In the genomic region with DNA sequence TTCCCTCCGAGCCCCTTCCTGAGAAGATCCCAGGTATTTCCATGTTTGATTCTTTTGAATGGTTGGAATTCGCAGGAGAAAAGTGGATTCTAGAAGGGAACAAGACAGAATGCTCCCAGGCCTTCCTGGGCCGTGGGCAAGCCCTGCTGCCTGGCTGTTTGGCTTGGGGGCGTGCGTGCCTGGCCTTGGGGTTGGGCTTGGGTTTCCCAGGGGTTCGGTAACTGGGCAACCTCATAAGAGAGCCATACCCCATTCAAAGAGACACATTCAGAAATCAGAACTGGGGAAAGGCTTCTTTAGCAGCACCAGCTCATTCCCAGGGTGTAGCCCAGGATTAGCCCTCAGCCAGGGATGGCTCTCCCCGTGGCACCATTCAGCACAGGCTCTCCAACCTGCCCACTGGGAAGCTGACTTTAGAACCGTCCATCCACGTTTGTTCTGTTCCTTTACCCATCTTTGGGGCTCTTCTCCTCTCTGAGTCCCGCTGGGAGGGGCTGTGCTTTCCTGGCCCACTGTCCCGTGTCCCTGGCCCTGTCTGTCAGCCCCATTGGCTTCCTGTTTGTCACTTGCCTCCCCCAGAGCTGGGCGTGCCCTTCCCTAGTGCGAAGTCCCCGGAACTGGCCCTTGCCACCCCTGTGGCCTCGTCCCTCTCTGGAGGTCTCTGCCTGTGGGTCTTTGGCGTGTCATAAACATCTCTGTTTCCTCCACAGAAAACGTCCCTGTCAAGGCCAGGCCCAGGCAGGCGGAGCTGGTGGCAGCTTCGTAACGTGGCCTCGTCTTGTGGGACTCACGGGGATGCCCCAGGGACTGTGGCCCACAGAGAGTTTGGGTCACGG, we compare ENCODE assay signal across 13 cellular contexts.
"Had no signal": no experiment of that assay in that cellular context is flagged by ENCODE, and none has a peak within 500 bp of the region (broad histone marks: within the 10 kb centered on the region; RNA-seq: fewer than 3 reads in every experiment).

No MANE protein-coding gene starts in this region.

- H3K79me2 ChIP-seq: parathyroid adenoma had no signal

- H3K9me3 ChIP-seq: gastrocnemius medialis, heart left ventricle had no signal

- H3K4me3 ChIP-seq: gastrocnemius medialis, heart left ventricle had no signal

- H3K4me1 ChIP-seq: parathyroid adenoma had no signal

- FAIRE-seq: urothelium cell line had no signal

- H2AFZ ChIP-seq: parathyroid adenoma had no signal

- DNase-seq: activated CD4-positive, alpha-beta T cell treated with anti-CD3 and anti-CD28 coated beads for 36 hours; activated CD8-positive, alpha-beta T cell treated with anti-CD3 and anti-CD28 coated beads for 36 hours; activated gamma-delta T cell; activated T-cell treated with anti-CD3 and anti-CD28 coated beads, Interleukin-2, amount 50 U/mL, for 4 hours; effector memory CD4-positive, alpha-beta T cell; gastrocnemius medialis; stimulated activated CD4-positive, alpha-beta T cell treated with anti-CD3 and anti-CD28 coated beads, Interleukin-12 subunit alpha, Interleukin-12 subunit beta, amount 100 ng/mL, for 4 hours; stimulated activated CD4-positive, alpha-beta T cell treated with anti-CD3 and anti-CD28 coated beads, Interleukin-2, amount 100 ng/mL, for 24 hours; T-helper 17 cell had no signal

- H3K27ac ChIP-seq: epithelial cell of prostate, gastrocnemius medialis, heart left ventricle, parathyroid adenoma had no signal
